ENCODE assay signal across 8 cellular contexts in genomic region chr17:35588196-35588920, GRCh38. TPM values are rescaled to one million over a fixed set of nuclear protein-coding genes. Genes with fewer than 3 reads are reported as not detected.
A peak's percentile ranks its signal among the peaks of the same experiment; 100 is the strongest.
DNase-seq lines count a peak whose midpoint lies in the region; TF ChIP-seq lines count a peak whose summit lies in the region.

No MANE protein-coding gene starts in this region.

- H3K4me1 ChIP-seq in SJCRH30 (peaks cover 13% of the 10 kb centered on the region), esophagus muscularis mucosa (peaks cover 18 to 59% (median 54%) of the 10 kb centered on the region in 4 donors), rectal smooth muscle tissue (ENCODE audit: control insufficient read depth, insufficient read depth, low read length) (peaks cover 7% of the 10 kb centered on the region)

- no peaks in the 10 kb centered on the region for H3K9me3 ChIP-seq in SJCRH30 (replicated peaks)
- no peaks in the 10 kb centered on the region for H3K9me3 ChIP-seq in esophagus muscularis mucosa

- H3K36me3 ChIP-seq in SJCRH30 (no peaks in the 10 kb centered on the region; the same call in 1 of the 2 replicates), esophagus muscularis mucosa (no peaks in the 10 kb centered on the region), rectal smooth muscle tissue (ENCODE audit: control insufficient read depth, insufficient read depth, low read length) (no peaks in the 10 kb centered on the region)

- TF ChIP-seq CTCF in esophagus muscularis mucosa (IDR thresholded peaks at IDR 0.05): no peak

- DNase-seq in NCI-H2227 treated with DMSO at 0.1 percent for 48 hours (lab: John Stamatoyannopoulos, UW) (peak; percentile 3), NCI-H2227 (lab: John Stamatoyannopoulos, UW; ENCODE audit: unreplicated experiment) (no peak), SJCRH30 (no peak), esophagus muscularis mucosa (ENCODE audit: extremely low spot score) (no peak), Kasumi-1 (lab: John Stamatoyannopoulos, UW) (no peak), germinal center (ENCODE audit: low spot score) (no peak), midbrain (lab: John Stamatoyannopoulos, UW) (no peak)

- H3K9ac ChIP-seq in rectal smooth muscle tissue (ENCODE audit: low read length): no peak overlapping the region

- intact Hi-C loops in esophagus muscularis mucosa (cut with DNase I): no loop called here

- no peak for TF ChIP-seq POLR2A in esophagus muscularis mucosa (IDR thresholded peaks at IDR 0.05; ENCODE audit: low read depth)

- H3K27ac ChIP-seq in SJCRH30 (no peak overlapping the region; the same call in 1 of the 2 replicates), esophagus muscularis mucosa (replicated peaks in 1 of 4) (peak overlapping the region; percentile 91 to 95 (median 94)), rectal smooth muscle tissue (ENCODE audit: low read depth, low read length) (no peak overlapping the region)

- peak overlapping the region; percentile 94 for H3K4me3 ChIP-seq in SJCRH30
- peak overlapping the region; percentile 77 to 93 (median 84) for H3K4me3 ChIP-seq in esophagus muscularis mucosa
- H3K4me3 ChIP-seq in rectal smooth muscle tissue (ENCODE audit: low read length): peak overlapping the region; percentile 100

- H3K27me3 ChIP-seq in SJCRH30 (no peaks in the 10 kb centered on the region), esophagus muscularis mucosa (no peaks in the 10 kb centered on the region), rectal smooth muscle tissue (ENCODE audit: control insufficient read depth, insufficient read depth, low read length) (no peaks in the 10 kb centered on the region)

- no peak for TF ChIP-seq EP300 in esophagus muscularis mucosa (IDR thresholded peaks at IDR 0.05)

- 66% methylated on average over 12 of the region's 12 CpGs for WGBS in esophagus muscularis mucosa

RNA-seq across cellular contexts. Expression of gene AP2B1, which starts 1.2 kb away (rescaled TPM):
- total RNA-seq in SJCRH30 (2014; rRNA removed; shearing (Covaris generic)): 113 and 123 TPM in 2 replicates
- 100 to 1,000 TPM; 108 to 276 (median 155) TPM for total RNA-seq in esophagus muscularis mucosa

RNA-seq across cellular contexts. Expression of gene PEX12, which starts 10.0 kb away (rescaled TPM):
- 8.4 and 9.4 TPM in 2 replicates for total RNA-seq in SJCRH30 (2014; rRNA removed; shearing (Covaris generic))
- 1 to 10 TPM; 4.1 to 9.0 (median 5.0) TPM for total RNA-seq in esophagus muscularis mucosa

RNA-seq across cellular contexts. Expression of gene SLFN14, which starts 27.7 kb away (rescaled TPM):
- total RNA-seq in SJCRH30 (2014; rRNA removed; shearing (Covaris generic)): not detected in 2 replicates
- not detected for total RNA-seq in esophagus muscularis mucosa

RNA-seq across cellular contexts. Expression of gene SLFN12L, which starts 50.9 kb away (rescaled TPM):
- not detected in 2 replicates for total RNA-seq in SJCRH30 (2014; rRNA removed; shearing (Covaris generic))
- total RNA-seq in esophagus muscularis mucosa: 1 to 10 TPM in 2 of 4 donors, under 1 TPM in 2; 0.32 to 1.7 (median 1.0) TPM

Comparison
In these comparisons a context has a peak if more than half of its experiments do, and no peak if none do; other contexts are left out.
1. H3K27ac ChIP-seq: peak in esophagus muscularis mucosa (4 of 4); none in SJCRH30 (single experiment) and rectal smooth muscle tissue (single experiment).
2. Peak in every context shown above with its lines, with median percentiles within 50 percentile points of each other: H3K4me3 ChIP-seq.